Comparison of ENCODE assay signal across 2 cellular contexts in genomic region chrX:64206556-64207162, GRCh38.
TF ChIP-seq lines count a peak whose summit lies in the region.

No MANE protein-coding gene starts in this region.

TF ChIP-seq in GM23338, 12 proteins besides CTCF, POLR2A, EP300 and RAD21 (continued from another document):
- TF ChIP-seq ZNF462 (CRISPR knock-in tag; IDR thresholded peaks at IDR 0.05): no peak
- no peak for TF ChIP-seq ZNF331 (CRISPR knock-in tag; IDR thresholded peaks at IDR 0.05; ENCODE audit: low read depth)
- no peak for TF ChIP-seq POLR2AphosphoS5 (IDR thresholded peaks at IDR 0.05; ENCODE audit: low read depth)
- TF ChIP-seq JUNB (IDR thresholded peaks at IDR 0.05; ENCODE audit: unreplicated experiment): no peak
- TF ChIP-seq EZH2 (IDR thresholded peaks at IDR 0.05; ENCODE audit: low read depth, unreplicated experiment): no peak
- no peak for TF ChIP-seq ETS1 (IDR thresholded peaks at IDR 0.05)
- TF ChIP-seq ZNF114 (CRISPR knock-in tag; IDR thresholded peaks at IDR 0.05): no peak
- TF ChIP-seq NANOG (IDR thresholded peaks at IDR 0.05; ENCODE audit: borderline replicate concordance): no peak

TF ChIP-seq in WTC11, 78 proteins besides CTCF, POLR2A, EP300 and RAD21 (continued from another document):
- TF ChIP-seq PRDM15 (CRISPR knock-in tag; IDR thresholded peaks at IDR 0.05) (no peak), ATF3 (CRISPR knock-in tag; conservative IDR thresholded peaks at IDR 0.05) (no peak), USF1 (CRISPR knock-in tag; IDR thresholded peaks at IDR 0.05) (no peak), NR2C2 (CRISPR knock-in tag; IDR thresholded peaks at IDR 0.05) (no peak), TEAD1 (CRISPR knock-in tag; IDR thresholded peaks at IDR 0.05) (no peak), ATF2 (CRISPR knock-in tag; IDR thresholded peaks at IDR 0.05; ENCODE audit: borderline replicate concordance, low read depth) (no peak)
